9 cellular contexts compared by ENCODE assay signal in the genomic region with DNA sequence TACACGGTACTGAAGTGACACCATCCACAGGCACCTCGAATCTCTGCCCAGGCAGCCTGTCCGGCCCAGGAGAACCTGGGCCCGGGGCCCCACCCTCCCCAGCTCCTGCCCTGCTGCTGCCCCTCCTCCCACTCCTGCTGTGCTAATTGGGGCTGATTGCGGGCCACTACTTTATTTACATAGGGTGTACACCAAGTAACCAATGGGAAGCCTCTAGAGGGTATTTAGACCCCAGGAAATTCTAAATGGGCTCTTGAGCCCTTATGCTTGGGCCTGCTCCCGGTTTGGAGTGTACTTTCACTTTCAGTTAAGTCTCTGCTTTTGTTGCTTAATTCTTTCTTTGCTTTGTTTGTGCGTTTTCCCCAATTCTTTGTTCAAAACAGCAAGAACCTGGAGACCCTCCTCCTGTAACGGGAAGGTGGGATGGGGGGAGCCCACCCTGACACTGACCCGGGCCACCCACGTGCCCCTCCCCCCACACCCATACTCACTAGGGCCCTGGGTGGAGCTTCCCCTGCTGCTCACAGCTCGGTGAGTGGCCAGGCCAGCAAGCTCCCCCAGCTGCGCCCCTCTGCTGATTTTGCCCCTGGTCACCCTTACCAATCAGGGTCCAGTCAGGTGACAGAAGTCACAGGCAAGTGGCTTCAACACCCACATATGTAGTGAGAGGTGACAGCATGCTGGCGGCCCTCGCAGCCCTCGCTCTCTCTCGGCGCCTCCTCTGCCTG. TPM values are rescaled to one million over a fixed set of nuclear protein-coding genes. Genes with fewer than 3 reads are reported as not detected.
DNase-seq lines count a peak whose midpoint lies in the region; ATAC-seq and TF ChIP-seq lines count a peak whose summit lies in the region.
"Had no signal": no experiment of that assay in that cellular context is flagged by ENCODE, and none has a peak within 500 bp of the region (broad histone marks: within the 10 kb centered on the region; RNA-seq: fewer than 3 reads in every experiment).

No MANE protein-coding gene starts in this region.

- H3K4me1 ChIP-seq in duodenal mucosa (ENCODE audit: control insufficient read depth in 1 of 2, insufficient read depth in 2 of 2, low read length in 2 of 2) (no peaks in the 10 kb centered on the region), prostate gland (replicated peaks) (no peaks in the 10 kb centered on the region)

- H3K9me3 ChIP-seq in duodenal mucosa (ENCODE audit: control insufficient read depth in 1 of 2, low read length in 2 of 2): no peaks in the 10 kb centered on the region
- no peaks in the 10 kb centered on the region for H3K9me3 ChIP-seq in prostate gland

- intact Hi-C loops in prostate gland (cut with DNase I): no loop called here

- no peaks in the 10 kb centered on the region for H3K27me3 ChIP-seq in duodenal mucosa (ENCODE audit: control insufficient read depth in 1 of 2, insufficient read depth in 2 of 2, low read length in 2 of 2)
- no peaks in the 10 kb centered on the region for H3K27me3 ChIP-seq in prostate gland (replicated peaks; ENCODE audit: insufficient read depth)

- no peak for TF ChIP-seq CTCF in prostate gland (IDR thresholded peaks at IDR 0.05)

- H3K27ac ChIP-seq in duodenal mucosa (ENCODE audit: low read depth, low read length) (no peak overlapping the region), prostate gland (peak overlapping the region; percentile 50 to 65)
- H3K27ac ChIP-seq: 22Rv1 had no signal

- no peak for ATAC-seq in GM18520 (IDR thresholded peaks at IDR 0.05; ENCODE audit: unreplicated experiment)

- 59% methylated on average over 17 of the region's 17 CpGs for WGBS in prostate gland

- no peak for TF ChIP-seq POLR2A in prostate gland (IDR thresholded peaks at IDR 0.05)

- H3K9ac ChIP-seq in duodenal mucosa (ENCODE audit: low read depth in 1 of 2, low read length in 2 of 2): peak overlapping the region in 1 of 2 donors; percentile 10

- H3K4me3 ChIP-seq in duodenal mucosa (ENCODE audit: low read depth in 1 of 2, low read length in 2 of 2): peak overlapping the region; percentile 40 to 60
- peak overlapping the region in 1 of 2 donors; percentile 21 for H3K4me3 ChIP-seq in prostate gland

- H3K36me3 ChIP-seq in duodenal mucosa (ENCODE audit: control insufficient read depth in 1 of 2, insufficient read depth in 2 of 2, low read length in 2 of 2): no peaks in the 10 kb centered on the region
- no peaks in the 10 kb centered on the region for H3K36me3 ChIP-seq in prostate gland

- DNase-seq in DMS153 (lab: John Stamatoyannopoulos, UW) (peak; percentile 19), DMS153 treated with DMSO at 0.1 percent for 48 hours (lab: John Stamatoyannopoulos, UW; ENCODE audit: unreplicated experiment) (no peak), NCI-H69 (lab: John Stamatoyannopoulos, UW) (peak; percentile 95), prostate gland (ENCODE audit: low spot score) (no peak), NCI-H1048 (lab: John Stamatoyannopoulos, UW) (no peak)
- DNase-seq in stimulated activated CD4-positive, alpha-beta T cell treated with anti-CD3 and anti-CD28 coated beads, Interleukin-4, amount 100 ng/mL, for 4 hours: no peak

RNA-seq across cellular contexts. Expression of gene SCGB2B2, which starts 9.4 kb away (rescaled TPM):
- 1 to 10 TPM; 1.2 to 6.3 TPM for total RNA-seq in prostate gland

RNA-seq across cellular contexts. Expression of gene ZNF302, which starts 10.0 kb away (rescaled TPM):
- 10 to 100 TPM; 20.0 to 25.0 TPM for total RNA-seq in prostate gland

Comparison
In these comparisons a context has a peak if more than half of its experiments do, and no peak if none do; other contexts are left out.
1. DNase-seq: peak in DMS153 (single experiment) and NCI-H69 (single experiment); none in DMS153 treated with DMSO at 0.1 percent for 48 hours (single experiment), prostate gland (single experiment), stimulated activated CD4-positive, alpha-beta T cell treated with anti-CD3 and anti-CD28 coated beads, Interleukin-4, amount 100 ng/mL, for 4 hours (0 of 2) and NCI-H1048 (single experiment).